In genomic region chr2:33033524-33034150, GRCh38 we compare ENCODE assay signal across 8 cellular contexts.
DNase-seq lines count a peak whose midpoint lies in the region; ATAC-seq and TF ChIP-seq lines count a peak whose summit lies in the region.

No MANE protein-coding gene starts in this region.

- no peak for TF ChIP-seq POLR2A in spleen (IDR thresholded peaks at IDR 0.05)

- peaks cover 4% of the 10 kb centered on the region for H3K27me3 Mint-ChIP-seq in activated T-cell treated with anti-CD3 and anti-CD28 coated beads, Interleukin-2, amount 50 U/mL, for 4 hours (ENCODE audit: low read depth)

- no peak overlapping the region for H3K9ac ChIP-seq in neural cell (ENCODE audit: low read length)

- no peaks in the 10 kb centered on the region for H3K4me1 Mint-ChIP-seq in stimulated activated effector memory CD8-positive, alpha-beta T cell treated with anti-CD3 and anti-CD28 coated beads, Interleukin-12 subunit alpha, Interleukin-12 subunit beta, amount 100 ng/mL, for 72 hours
- no peaks in the 10 kb centered on the region for H3K4me1 Mint-ChIP-seq in activated T-cell treated with anti-CD3 and anti-CD28 coated beads, Interleukin-2, amount 50 U/mL, for 4 hours (ENCODE audit: low read depth)

- no peak overlapping the region for H2AFZ ChIP-seq in neural cell (ENCODE audit: low read depth, low read length)

- WGBS in spleen, 5 donors = 62 to 77% (median 70%) methylated on average over 8 of the region's 8 CpGs

- H3K79me2 ChIP-seq in neural cell (replicated peaks; ENCODE audit: insufficient read depth, low read length) = no peaks in the 10 kb centered on the region

- no peak for TF ChIP-seq EP300 in neural cell (conservative IDR thresholded peaks at IDR 0.05; ENCODE audit: poor library complexity, severe bottlenecking)

- H3K4me3 Mint-ChIP-seq in stimulated activated effector memory CD8-positive, alpha-beta T cell treated with anti-CD3 and anti-CD28 coated beads, Interleukin-12 subunit alpha, Interleukin-12 subunit beta, amount 100 ng/mL, for 72 hours = no peak overlapping the region
- no peak overlapping the region for H3K4me3 Mint-ChIP-seq in activated T-cell treated with anti-CD3 and anti-CD28 coated beads, Interleukin-2, amount 50 U/mL, for 4 hours

- TF ChIP-seq CTCF in GM13976 (IDR thresholded peaks at IDR 0.05; ENCODE audit: borderline replicate concordance, control extremely low read depth, extremely low read depth, insufficient read depth, missing control alignments) (peak; percentile 9), neural cell (IDR thresholded peaks at IDR 0.05; ENCODE audit: poor library complexity, severe bottlenecking) (peak; percentile 75), spleen (IDR thresholded peaks at IDR 0.05 in 8 of 11, conservative IDR thresholded peaks at IDR 0.05 in 3 of 11) (peak in 5 of 11 experiments; percentile 14 to 43 (median 19))

- in situ Hi-C loops in GM13976 (cut with MboI; ENCODE audit: low sequenced_read_pairs, unreplicated experiment) = loop anchor here (10.0 kb wide), 1 partner anchor 341 kb away; no protein-coding TSS in a partner anchor

- H3K4me3 ChIP-seq in neural cell (ENCODE audit: low read length) (no peak overlapping the region), spleen (no peak overlapping the region)

- TF ChIP-seq RAD21 in neural cell (conservative IDR thresholded peaks at IDR 0.05) = peak; percentile 70

- DNase-seq in GM13976 (ENCODE audit: low spot score) = no peak
- DNase-seq in NCI-H774 (lab: John Stamatoyannopoulos, UW) = peak; percentile 5
- DNase-seq in epidermal melanocyte (ENCODE audit: insufficient read length, low spot score) = peak; percentile 21
- DNase-seq in spleen = no peak
- DNase-seq in stimulated activated effector memory CD8-positive, alpha-beta T cell treated with anti-CD3 and anti-CD28 coated beads, Interleukin-12 subunit alpha, Interleukin-12 subunit beta, amount 100 ng/mL, for 72 hours (ENCODE audit: low spot score in 2 of 2) = no peak
- DNase-seq in activated T-cell treated with anti-CD3 and anti-CD28 coated beads, Interleukin-2, amount 50 U/mL, for 4 hours = no peak

- no peak for ATAC-seq in stimulated activated effector memory CD8-positive, alpha-beta T cell treated with anti-CD3 and anti-CD28 coated beads, Interleukin-12 subunit alpha, Interleukin-12 subunit beta, amount 100 ng/mL, for 72 hours
- no peak for ATAC-seq in GM18861 (IDR thresholded peaks at IDR 0.05; ENCODE audit: unreplicated experiment)
- no peak for ATAC-seq in activated T-cell treated with anti-CD3 and anti-CD28 coated beads, Interleukin-2, amount 50 U/mL, for 4 hours

- intact Hi-C loops in spleen (cut with DNase I; ENCODE audit: low total_unique reads) = no loop called here

- H3K36me3 Mint-ChIP-seq in stimulated activated effector memory CD8-positive, alpha-beta T cell treated with anti-CD3 and anti-CD28 coated beads, Interleukin-12 subunit alpha, Interleukin-12 subunit beta, amount 100 ng/mL, for 72 hours = no peaks in the 10 kb centered on the region
- no peaks in the 10 kb centered on the region for H3K36me3 Mint-ChIP-seq in activated T-cell treated with anti-CD3 and anti-CD28 coated beads, Interleukin-2, amount 50 U/mL, for 4 hours (ENCODE audit: insufficient read depth)

- H3K9me3 ChIP-seq in neural cell (ENCODE audit: low read length) (no peaks in the 10 kb centered on the region), spleen (no peaks in the 10 kb centered on the region)

- no peaks in the 10 kb centered on the region for H3K27me3 ChIP-seq in neural cell (ENCODE audit: insufficient read depth, low read depth, low read length)
- H3K27me3 ChIP-seq in spleen (replicated peaks in 1 of 7) = no peaks in the 10 kb centered on the region

- H4K20me1 ChIP-seq in neural cell (ENCODE audit: insufficient read depth) = no peaks in the 10 kb centered on the region

- no peaks in the 10 kb centered on the region for H3K9me2 ChIP-seq in neural cell (ENCODE audit: insufficient read depth, low read length)

- no peaks in the 10 kb centered on the region for H3F3A ChIP-seq in neural cell (ENCODE audit: insufficient read depth, low read length, poor library complexity, severe bottlenecking)

- H3K4me2 ChIP-seq in neural cell (ENCODE audit: low read length) = no peak overlapping the region

- H3K27ac Mint-ChIP-seq in stimulated activated effector memory CD8-positive, alpha-beta T cell treated with anti-CD3 and anti-CD28 coated beads, Interleukin-12 subunit alpha, Interleukin-12 subunit beta, amount 100 ng/mL, for 72 hours = no peak overlapping the region

- H3K27ac ChIP-seq in neural cell (ENCODE audit: low read length) (no peak overlapping the region), spleen (no peak overlapping the region)

- H3K4me1 ChIP-seq in spleen = peaks cover 0 to 4% (median 0%) of the 10 kb centered on the region in 6 donors

- H3K9me3 Mint-ChIP-seq in stimulated activated effector memory CD8-positive, alpha-beta T cell treated with anti-CD3 and anti-CD28 coated beads, Interleukin-12 subunit alpha, Interleukin-12 subunit beta, amount 100 ng/mL, for 72 hours = no peaks in the 10 kb centered on the region
- H3K9me3 Mint-ChIP-seq in activated T-cell treated with anti-CD3 and anti-CD28 coated beads, Interleukin-2, amount 50 U/mL, for 4 hours = no peaks in the 10 kb centered on the region

- H3K36me3 ChIP-seq in neural cell (ENCODE audit: insufficient read depth, low read length) (no peaks in the 10 kb centered on the region), spleen (no peaks in the 10 kb centered on the region)

TF ChIP-seq in neural cell, 6 proteins besides CTCF, POLR2A, EP300 and RAD21:
- TF ChIP-seq MXI1 (conservative IDR thresholded peaks at IDR 0.05; ENCODE audit: poor library complexity, severe bottlenecking) (no peak), POLR2AphosphoS5 (IDR thresholded peaks at IDR 0.05) (no peak), REST (IDR thresholded peaks at IDR 0.05; ENCODE audit: borderline replicate concordance) (no peak), EZH2 (IDR thresholded peaks at IDR 0.05; ENCODE audit: borderline replicate concordance, insufficient read depth, low read length, poor library complexity, severe bottlenecking) (no peak), SMC3 (conservative IDR thresholded peaks at IDR 0.05; ENCODE audit: poor library complexity) (peak; percentile 58), TAF1 (IDR thresholded peaks at IDR 0.05; ENCODE audit: low read depth) (no peak)

Comparison
In these comparisons a context has a peak if more than half of its experiments do, and no peak if none do; other contexts are left out.
1. DNase-seq: peak in NCI-H774 (single experiment) and epidermal melanocyte (single experiment); none in GM13976 (single experiment), spleen (single experiment), stimulated activated effector memory CD8-positive, alpha-beta T cell treated with anti-CD3 and anti-CD28 coated beads, Interleukin-12 subunit alpha, Interleukin-12 subunit beta, amount 100 ng/mL, for 72 hours (0 of 2) and activated T-cell treated with anti-CD3 and anti-CD28 coated beads, Interleukin-2, amount 50 U/mL, for 4 hours (single experiment).